In genomic region chr3:59391131-59391530, GRCh38 we compare ENCODE assay signal across 34 cellular contexts.
"Had no signal": no experiment of that assay in that cellular context is flagged by ENCODE, and none has a peak within 500 bp of the region (broad histone marks: within the 10 kb centered on the region; RNA-seq: fewer than 3 reads in every experiment).

No MANE protein-coding gene starts in this region.

- H3K9me3 Mint-ChIP-seq: activated B cell treated with CpG ODN at 0.5 μM for 24 hours; activated T-cell treated with anti-CD3 and anti-CD28 coated beads, Interleukin-2, amount 50 U/mL, for 4 hours had no signal

- H3K4me3 Mint-ChIP-seq: activated B cell treated with CpG ODN at 0.5 μM for 24 hours; activated CD4-positive, alpha-beta T cell treated with anti-CD3 and anti-CD28 coated beads, Interleukin-2, amount 10 ng/mL, durations not matched to agents 24 days and 14 days; activated CD8-positive, alpha-beta T cell treated with anti-CD3 and anti-CD28 coated beads for 36 hours; activated naive CD4-positive, alpha-beta T cell treated with anti-CD3 and anti-CD28 coated beads for 36 hours; activated naive CD8-positive, alpha-beta T cell treated with anti-CD3 and anti-CD28 coated beads for 36 hours; activated T-cell treated with anti-CD3 and anti-CD28 coated beads, Interleukin-2, amount 50 U/mL, for 4 hours; activated T-cell treated with anti-CD3 and anti-CD28 coated beads, Interleukin-2, amount 50 U/mL, for 72 hours; activated T-helper 1 cell treated with anti-CD3 and anti-CD28 coated beads, Interleukin-12 subunit alpha, Interleukin-12 subunit beta, Interleukin-2, Interleukin-4 antibody, amounts not matched to agents 30 ng/mL and 10 ng/mL and 1 ng/mL, durations not matched to agents 14 hours and 24 hours and 36 hours; activated T-helper 17 cell treated with anti-CD3 and anti-CD28 coated beads, Interleukin-2, amount 50 U/mL, for 72 hours; T-helper 1 cell treated with Interleukin-12 subunit alpha and Interleukin-12 subunit beta and Interleukin-4 antibody, amounts not matched to agents 30 μg/mL and 1 μg/mL, for 36 hours; T-helper 2 cell treated with Interferon-gamma antibody and Interleukin-4, amounts not matched to agents 5 μg/mL and 100 μg/mL, for 36 hours had no signal

- H3K36me3 ChIP-seq: adrenal gland, brain microvascular endothelial cell, breast epithelium had no signal

- H3K4me1 ChIP-seq: adrenal gland, body of pancreas, breast epithelium had no signal

- H3K4me3 ChIP-seq: adrenal gland, body of pancreas, breast epithelium had no signal

- H3K27me3 ChIP-seq: adrenal gland, body of pancreas, brain microvascular endothelial cell, breast epithelium had no signal

- H3K27me3 Mint-ChIP-seq: activated B cell treated with CpG ODN at 0.5 μM for 24 hours; activated CD4-positive, alpha-beta T cell treated with anti-CD3 and anti-CD28 coated beads, Interleukin-2, amount 10 ng/mL, durations not matched to agents 24 days and 14 days; activated CD8-positive, alpha-beta T cell treated with anti-CD3 and anti-CD28 coated beads for 36 hours; activated naive CD8-positive, alpha-beta T cell treated with anti-CD3 and anti-CD28 coated beads for 36 hours had no signal

- H3K27ac ChIP-seq: adrenal gland, body of pancreas, brain microvascular endothelial cell, breast epithelium, VCaP had no signal

- ATAC-seq: activated CD8-positive, alpha-beta T cell treated with anti-CD3 and anti-CD28 coated beads for 36 hours; activated naive CD4-positive, alpha-beta T cell treated with anti-CD3 and anti-CD28 coated beads, Interleukin-2, amount 50 U/mL, for 72 hours; activated T-cell treated with anti-CD3 and anti-CD28 coated beads, Interleukin-2, amount 50 U/mL, for 4 hours; activated T-cell treated with anti-CD3 and anti-CD28 coated beads, Interleukin-2, amount 50 U/mL, for 72 hours; activated T-helper 17 cell treated with anti-CD3 and anti-CD28 coated beads, Interleukin-2, amount 50 U/mL, for 72 hours; body of pancreas had no signal

- H3K9me3 ChIP-seq: adrenal gland, body of pancreas, breast epithelium had no signal

- H3K27ac Mint-ChIP-seq: activated B cell treated with CpG ODN at 0.5 μM for 24 hours; activated CD8-positive, alpha-beta T cell treated with anti-CD3 and anti-CD28 coated beads for 36 hours; activated naive CD4-positive, alpha-beta T cell treated with anti-CD3 and anti-CD28 coated beads for 36 hours; activated naive CD4-positive, alpha-beta T cell treated with anti-CD3 and anti-CD28 coated beads, Interleukin-2, amount 50 U/mL, for 72 hours; activated naive CD8-positive, alpha-beta T cell treated with anti-CD3 and anti-CD28 coated beads for 36 hours; activated T-helper 1 cell treated with anti-CD3 and anti-CD28 coated beads, Interleukin-12 subunit alpha, Interleukin-12 subunit beta, Interleukin-2, Interleukin-4 antibody, amounts not matched to agents 30 ng/mL and 10 ng/mL and 1 ng/mL, durations not matched to agents 14 hours and 24 hours and 36 hours; activated T-helper 17 cell treated with anti-CD3 and anti-CD28 coated beads, Interleukin-2, amount 50 U/mL, for 72 hours; T-helper 1 cell treated with Interleukin-12 subunit alpha and Interleukin-12 subunit beta and Interleukin-4 antibody, amounts not matched to agents 30 μg/mL and 1 μg/mL, for 36 hours; T-helper 2 cell treated with Interferon-gamma antibody and Interleukin-4, amounts not matched to agents 5 μg/mL and 100 μg/mL, for 36 hours had no signal

- DNase-seq: activated B cell treated with CpG ODN at 0.5 μM for 24 hours; activated CD4-positive, alpha-beta T cell treated with anti-CD3 and anti-CD28 coated beads for 4 hours; activated CD4-positive, alpha-beta T cell treated with anti-CD3 and anti-CD28 coated beads, Interleukin-2, amount 10 ng/mL, durations not matched to agents 24 days and 14 days; activated CD4-positive, alpha-beta T cell treated with anti-CD3 and anti-CD28 coated beads, Interleukin-2, amount 50 U/mL, for 1 hour; activated CD4-positive, alpha-beta T cell treated with anti-CD3 and anti-CD28 coated beads, Interleukin-2, amount 50 U/mL, for 4 hours; activated CD4-positive, CD25-positive, alpha-beta regulatory T cell treated with anti-CD3 and anti-CD28 coated beads, Interleukin-2, amount 50 U/mL, for 72 hours; activated CD8-positive, alpha-beta memory T cell treated with anti-CD3 and anti-CD28 coated beads, Interleukin-2, amount 50 U/mL, for 4 hours; activated CD8-positive, alpha-beta T cell treated with anti-CD3 and anti-CD28 coated beads for 36 hours; activated effector memory CD4-positive, alpha-beta T cell treated with anti-CD3 and anti-CD28 coated beads, Interleukin-2, amount 50 U/mL, for 16 hours; activated gamma-delta T cell treated with Interleukin-2 at 50 U/mL for 16 hours; activated naive CD4-positive, alpha-beta T cell; activated naive CD4-positive, alpha-beta T cell treated with anti-CD3 and anti-CD28 coated beads for 36 hours; activated naive CD4-positive, alpha-beta T cell treated with anti-CD3 and anti-CD28 coated beads, Interleukin-2, amount 50 U/mL, for 16 hours; activated naive CD8-positive, alpha-beta T cell treated with anti-CD3 and anti-CD28 coated beads for 36 hours; activated T-cell treated with anti-CD3 and anti-CD28 coated beads for 4 hours; activated T-cell treated with anti-CD3 and anti-CD28 coated beads, Interleukin-2, amount 50 U/mL, for 1 hour; activated T-cell treated with anti-CD3 and anti-CD28 coated beads, Interleukin-2, amount 50 U/mL, for 4 hours; activated T-cell treated with anti-CD3 and anti-CD28 coated beads, Interleukin-2, amount 50 U/mL, for 72 hours; adrenal gland; amniotic stem cell; aorta; body of pancreas; brain microvascular endothelial cell; central memory CD4-positive, alpha-beta T cell; T-helper 1 cell; T-helper 2 cell; T-helper 9 cell had no signal
